ENCODE assay signal across 21 cellular contexts in the genomic region with DNA sequence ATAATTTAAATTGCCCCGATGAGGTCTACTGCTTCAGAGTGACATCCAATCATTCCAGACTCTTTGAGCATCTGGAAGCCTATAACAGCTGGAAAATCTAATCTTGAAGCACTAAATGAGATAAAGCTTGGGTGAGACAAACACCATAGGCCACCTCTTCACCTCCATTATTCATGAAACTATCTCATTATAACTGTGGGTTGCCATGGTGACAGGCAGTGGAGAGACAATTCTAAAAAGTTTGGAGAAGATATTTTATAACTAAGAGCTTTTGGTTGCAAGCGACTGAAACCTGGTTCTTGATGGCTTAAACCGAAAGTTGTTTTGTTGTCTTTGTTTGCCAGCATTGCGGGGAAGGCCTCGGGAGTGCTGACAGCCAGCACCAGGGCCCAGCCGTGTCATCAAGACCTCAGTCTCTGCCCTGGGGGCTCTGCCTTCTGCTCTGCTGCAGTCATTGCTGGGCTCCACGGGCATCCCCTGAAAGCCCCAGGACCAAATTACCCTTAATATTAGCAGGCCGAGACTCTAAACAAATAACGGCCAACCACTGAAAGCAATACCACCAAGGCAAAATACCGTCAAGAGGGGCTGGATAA.
A peak's percentile ranks its signal among the peaks of the same experiment; 100 is the strongest.
DNase-seq lines count a peak whose midpoint lies in the region; ATAC-seq and TF ChIP-seq lines count a peak whose summit lies in the region.
"Had no signal": no experiment of that assay in that cellular context is flagged by ENCODE, and none has a peak within 500 bp of the region (broad histone marks: within the 10 kb centered on the region; RNA-seq: fewer than 3 reads in every experiment).

No MANE protein-coding gene starts in this region.

- H2BK15ac ChIP-seq in neuronal stem cell (ENCODE audit: low read length), result no peak overlapping the region

- no peak overlapping the region for H3K4ac ChIP-seq in neuronal stem cell (ENCODE audit: low read length)

- DNase-seq in 8988T (peak; percentile 3), OCI-M1 (lab: John Stamatoyannopoulos, UW) (peak; percentile 28), endodermal cell (peak; percentile 35), neuronal stem cell (ENCODE audit: low spot score) (no peak), SIG-M5 (lab: John Stamatoyannopoulos, UW) (no peak), NCI-H524 treated with DMSO at 0.1 percent for 48 hours (lab: John Stamatoyannopoulos, UW) (no peak)
- DNase-seq: BE2C; DMS53; EL; Karpas-422; NCI-H1417; NCI-H1694 treated with DMSO at 0.1 percent for 48 hours; NCI-H446 treated with DMSO at 0.1 percent for 48 hours; NK-92 treated with Interleukin-12 subunit alpha and Interleukin-12 subunit beta, amount 100 ng/mL, for 24 hours; SW 1271 had no signal

- H3K23ac ChIP-seq in neuronal stem cell (ENCODE audit: low read depth, low read length, poor library complexity), result no peak overlapping the region

- H3K14ac ChIP-seq in neuronal stem cell (ENCODE audit: low read length), result no peak overlapping the region

- ATAC-seq in HG03378 (IDR thresholded peaks at IDR 0.05; ENCODE audit: unreplicated experiment), result no peak
- ATAC-seq: A549, HCT116, Panc1 had no signal

- no peak overlapping the region for H2AK5ac ChIP-seq in neuronal stem cell (ENCODE audit: low read depth, low read length)

- no peaks in the 10 kb centered on the region for H3K36me3 Mint-ChIP-seq in endodermal cell (ENCODE audit: low read depth)

- TF ChIP-seq CTCF in endodermal cell (conservative IDR thresholded peaks at IDR 0.05), result no peak

- no peak overlapping the region for H3K4me2 ChIP-seq in neuronal stem cell (ENCODE audit: insufficient read depth, low read length, poor library complexity, severe bottlenecking)
- H3K4me2 ChIP-seq: A549 had no signal

- H2BK12ac ChIP-seq in neuronal stem cell (ENCODE audit: low read length), result no peak overlapping the region

- no peak overlapping the region for H3K18ac ChIP-seq in neuronal stem cell (ENCODE audit: low read length)

- no peak overlapping the region for H4K91ac ChIP-seq in neuronal stem cell (ENCODE audit: low read depth, low read length, poor library complexity)

- peak overlapping the region; percentile 62 for H2AFZ ChIP-seq in neuronal stem cell (ENCODE audit: low read length)

- H3K4me3 ChIP-seq in endodermal cell (ENCODE audit: low read length) (no peak overlapping the region), neuronal stem cell (ENCODE audit: low read length in 2 of 2) (no peak overlapping the region)
- H3K4me3 ChIP-seq: A549, SJSA1 had no signal

- no peak overlapping the region for H3K4me3 Mint-ChIP-seq in endodermal cell
- H3K4me3 Mint-ChIP-seq: IgD-negative memory B cell had no signal

- peaks cover 72% of the 10 kb centered on the region for H3K27me3 Mint-ChIP-seq in endodermal cell (ENCODE audit: insufficient read depth)

- H3K4me1 Mint-ChIP-seq in endodermal cell, result peaks cover 17% of the 10 kb centered on the region

- H4K8ac ChIP-seq in neuronal stem cell (ENCODE audit: low read depth, low read length), result no peak overlapping the region

- H3K27me3 ChIP-seq in endodermal cell (ENCODE audit: control insufficient read depth, insufficient read depth, low read length, poor library complexity, severe bottlenecking) (peaks cover 56% of the 10 kb centered on the region), neuronal stem cell (ENCODE audit: control insufficient read depth in 3 of 3, insufficient read depth in 3 of 3, low read depth in 1 of 3, low read length in 3 of 3) (no peaks in the 10 kb centered on the region)
- H3K27me3 ChIP-seq: BE2C, SJSA1 had no signal

- no peak overlapping the region for H2BK120ac ChIP-seq in neuronal stem cell (ENCODE audit: low read depth, low read length)

- H3K79me1 ChIP-seq in neuronal stem cell (ENCODE audit: low read depth, low read length), result no peaks in the 10 kb centered on the region

- H3K27ac ChIP-seq in endodermal cell (ENCODE audit: low read depth, low read length), result peak overlapping the region; percentile 82
- H3K27ac ChIP-seq in neuronal stem cell (replicated peaks; ENCODE audit: low read length), result no peak overlapping the region
- H3K27ac ChIP-seq: A549, SJSA1 had no signal

- no peaks in the 10 kb centered on the region for H3K36me3 ChIP-seq in endodermal cell (ENCODE audit: control insufficient read depth, insufficient read depth, low read length)
- H3K36me3 ChIP-seq in neuronal stem cell (replicated peaks in 1 of 2; ENCODE audit: control insufficient read depth in 2 of 2, insufficient read depth in 2 of 2, low read length in 2 of 2), result no peaks in the 10 kb centered on the region
- H3K36me3 ChIP-seq: BE2C, SJSA1 had no signal

- H3K4me1 ChIP-seq in endodermal cell (ENCODE audit: control insufficient read depth, insufficient read depth, low read length) (peaks cover 4% of the 10 kb centered on the region), neuronal stem cell (ENCODE audit: control insufficient read depth in 2 of 2, insufficient read depth in 1 of 2, low read depth in 1 of 2, low read length in 2 of 2) (peaks cover 0 to 32% of the 10 kb centered on the region in 2 donors)
- H3K4me1 ChIP-seq: A549, BE2C, SJSA1 had no signal

- WGBS in endodermal cell (ENCODE audit: insufficient coverage in 1 of 2, insufficient read length in 1 of 2), 2 experiments, result 78 to 89% methylated on average over 6 to 10 of the region's 10 CpGs
- WGBS in neuronal stem cell (ENCODE audit: extremely low coverage in 2 of 2, insufficient read length in 2 of 2, insufficient replicate concordance in 1 of 2), 2 donors, result no CpG with 5 or more reads among the region's 10 CpGs

- H3K9me3 ChIP-seq in endodermal cell (ENCODE audit: control insufficient read depth, low read length) (peaks cover 7% of the 10 kb centered on the region), neuronal stem cell (replicated peaks in 1 of 2; ENCODE audit: control insufficient read depth in 2 of 2, insufficient read depth in 1 of 2, low read depth in 1 of 2, low read length in 2 of 2) (peaks cover 0 to 3% of the 10 kb centered on the region in 2 donors)
- H3K9me3 ChIP-seq: BE2C, SJSA1 had no signal

- no peak overlapping the region for H2BK5ac ChIP-seq in neuronal stem cell (ENCODE audit: low read length)

- no peak overlapping the region for H3K27ac Mint-ChIP-seq in endodermal cell
- H3K27ac Mint-ChIP-seq: IgD-negative memory B cell had no signal

- H3K9ac ChIP-seq in endodermal cell (ENCODE audit: extremely low read depth, low read length, poor library complexity, severe bottlenecking) (no peak overlapping the region), neuronal stem cell (ENCODE audit: low read depth, low read length, poor library complexity) (no peak overlapping the region)

- H3K9me3 Mint-ChIP-seq in endodermal cell, result peaks cover 5% of the 10 kb centered on the region

Comparison
In these comparisons a context has a peak if more than half of its experiments do, and no peak if none do; other contexts are left out.
1. DNase-seq: peak in 8988T (single experiment), OCI-M1 (single experiment) and endodermal cell (single experiment); none in neuronal stem cell (single experiment), SIG-M5 (single experiment) and NCI-H524 treated with DMSO at 0.1 percent for 48 hours (single experiment).